In genomic region chr9:36136277-36136893, GRCh38 we compare ENCODE assay signal across 8 cellular contexts. TPM values are rescaled to one million over a fixed set of nuclear protein-coding genes. Genes with fewer than 3 reads are reported as not detected.
DNase-seq lines count a peak whose midpoint lies in the region; ATAC-seq lines count a peak whose summit lies in the region.

Gene GLIPR2 (plus strand): TSS chr9:36136733. CDS start chr9:36136779, 46 bp downstream.

- H3K36me3 Mint-ChIP-seq in effector memory CD8-positive, alpha-beta T cell (ENCODE audit: insufficient read depth): peaks cover 15% of the 10 kb centered on the region

- H3K9ac ChIP-seq in mesenchymal stem cell (ENCODE audit: low read length): peak within 1 kb of the TSS; percentile 88

- no peak within 1 kb of the TSS for H2BK5ac ChIP-seq in mesenchymal stem cell (ENCODE audit: low read depth, low read length, poor library complexity, severe bottlenecking)

- peak within 1 kb of the TSS; percentile 45 to 83 for H3K18ac ChIP-seq in mesenchymal stem cell (ENCODE audit: low read depth in 1 of 2, low read length in 2 of 2)

- no peak within 1 kb of the TSS for H3K27ac ChIP-seq in mesenchymal stem cell (ENCODE audit: low read length, poor library complexity, severe bottlenecking)

- H3K4me3 Mint-ChIP-seq in effector memory CD8-positive, alpha-beta T cell: peak within 1 kb of the TSS; percentile 97 to 99

- peak within 1 kb of the TSS; percentile 15 to 63 for H3K14ac ChIP-seq in mesenchymal stem cell (ENCODE audit: low read length in 2 of 2)

- peak within 1 kb of the TSS; percentile 93 for H3K4me2 ChIP-seq in mesenchymal stem cell (ENCODE audit: low read length, poor library complexity, severe bottlenecking)

- H2BK15ac ChIP-seq in mesenchymal stem cell (ENCODE audit: low read depth, poor library complexity, severe bottlenecking): peak within 1 kb of the TSS; percentile 95

- 0% methylated on average over 43 of the region's 82 CpGs for WGBS in mesenchymal stem cell

- H3K4me1 Mint-ChIP-seq in effector memory CD8-positive, alpha-beta T cell (ENCODE audit: low read depth in 2 of 2): peaks cover 41 to 49% of the 10 kb centered on the region in 2 donors

- peak within 1 kb of the TSS; percentile 71 to 85 for H3K4me3 ChIP-seq in mesenchymal stem cell (ENCODE audit: insufficient read depth in 1 of 2, low read depth in 1 of 2, low read length in 2 of 2)

- no peaks in the 10 kb centered on the region for H3K9me3 Mint-ChIP-seq in effector memory CD8-positive, alpha-beta T cell

- H3K27me3 Mint-ChIP-seq in effector memory CD8-positive, alpha-beta T cell: no peaks in the 10 kb centered on the region

- H3K9me3 ChIP-seq in mesenchymal stem cell (ENCODE audit: control insufficient read depth, low read length): no peaks in the 10 kb centered on the region

- H4K8ac ChIP-seq in mesenchymal stem cell (ENCODE audit: low read length): no peak within 1 kb of the TSS

- H3K36me3 ChIP-seq in mesenchymal stem cell (ENCODE audit: control insufficient read depth in 1 of 2, insufficient read depth in 2 of 2, low read depth in 1 of 2, low read length in 2 of 2): no peaks in the 10 kb centered on the region

- peak within 1 kb of the TSS; percentile 56 for H4K91ac ChIP-seq in mesenchymal stem cell (ENCODE audit: low read length)

- H3K79me1 ChIP-seq in mesenchymal stem cell (replicated peaks; ENCODE audit: low read length, poor library complexity, severe bottlenecking): peaks cover 18% of the 10 kb centered on the region

- peaks cover 0 to 5% of the 10 kb centered on the region in 2 experiments for H3K27me3 ChIP-seq in mesenchymal stem cell (ENCODE audit: control insufficient read depth in 1 of 2, insufficient read depth in 1 of 2, low read length in 2 of 2)

- peak within 1 kb of the TSS; percentile 15 to 66 for H3K4ac ChIP-seq in mesenchymal stem cell (ENCODE audit: low read depth in 1 of 2, low read length in 2 of 2)

- peak within 1 kb of the TSS; percentile 77 for H2BK120ac ChIP-seq in mesenchymal stem cell (ENCODE audit: low read depth, low read length)

- H3K23ac ChIP-seq in mesenchymal stem cell (ENCODE audit: low read length in 2 of 2): peak within 1 kb of the TSS in 1 of 2 experiments; percentile 5

- H2AFZ ChIP-seq in mesenchymal stem cell (ENCODE audit: low read depth, low read length): peak within 1 kb of the TSS; percentile 72

- DNase-seq in A172 (ENCODE audit: low spot score): peak; percentile 37
- peak; percentile 57 for DNase-seq in NCI-H226
- peak; percentile 35 to 65 for DNase-seq in activated CD8-positive, alpha-beta memory T cell treated with anti-CD3 and anti-CD28 coated beads for 1 hour (ENCODE audit: extremely low read depth in 1 of 2, low read depth in 1 of 2)
- peak; percentile 72 to 76 (median 74) for DNase-seq in effector memory CD8-positive, alpha-beta T cell
- DNase-seq in mesenchymal stem cell: peak; percentile 75
- DNase-seq in stimulated activated CD8-positive, alpha-beta memory T cell treated with anti-CD3 and anti-CD28 coated beads, Interleukin-12 subunit alpha, Interleukin-12 subunit beta, amount 100 ng/mL, for 1 hour (ENCODE audit: low read depth): peak; percentile 56

- peak within 1 kb of the TSS; percentile 98 to 100 for H3K27ac Mint-ChIP-seq in effector memory CD8-positive, alpha-beta T cell

- peak within 1 kb of the TSS in 1 of 2 experiments; percentile 88 for H2BK12ac ChIP-seq in mesenchymal stem cell (ENCODE audit: low read length in 2 of 2)

- ATAC-seq in GM18502 (IDR thresholded peaks at IDR 0.05; ENCODE audit: poor library complexity, unreplicated experiment): peak; percentile 95
- ATAC-seq in HG02938 (IDR thresholded peaks at IDR 0.05; ENCODE audit: unreplicated experiment): peak; percentile 80
- peak; percentile 94 for ATAC-seq in effector memory CD8-positive, alpha-beta T cell (replicated peaks)

- peaks cover 29% of the 10 kb centered on the region for H3K4me1 ChIP-seq in mesenchymal stem cell (ENCODE audit: control insufficient read depth, insufficient read depth, low read depth, low read length)

- H2AK5ac ChIP-seq in mesenchymal stem cell (ENCODE audit: low read length, severe bottlenecking): no peak within 1 kb of the TSS

RNA-seq across cellular contexts. Expression of gene GLIPR2, which starts in this region (rescaled TPM):
- 17.6 and 24.3 TPM in 2 replicates for total RNA-seq in A172 (2014; rRNA removed; shearing (Covaris generic))
- 36.0 TPM for polyA plus RNA-seq in mesenchymal stem cell (2013, experiment 1 of 2)
- polyA plus RNA-seq in mesenchymal stem cell (2013, experiment 2 of 2): 35.7 TPM
